14 cellular contexts compared by ENCODE assay signal in the genomic region with DNA sequence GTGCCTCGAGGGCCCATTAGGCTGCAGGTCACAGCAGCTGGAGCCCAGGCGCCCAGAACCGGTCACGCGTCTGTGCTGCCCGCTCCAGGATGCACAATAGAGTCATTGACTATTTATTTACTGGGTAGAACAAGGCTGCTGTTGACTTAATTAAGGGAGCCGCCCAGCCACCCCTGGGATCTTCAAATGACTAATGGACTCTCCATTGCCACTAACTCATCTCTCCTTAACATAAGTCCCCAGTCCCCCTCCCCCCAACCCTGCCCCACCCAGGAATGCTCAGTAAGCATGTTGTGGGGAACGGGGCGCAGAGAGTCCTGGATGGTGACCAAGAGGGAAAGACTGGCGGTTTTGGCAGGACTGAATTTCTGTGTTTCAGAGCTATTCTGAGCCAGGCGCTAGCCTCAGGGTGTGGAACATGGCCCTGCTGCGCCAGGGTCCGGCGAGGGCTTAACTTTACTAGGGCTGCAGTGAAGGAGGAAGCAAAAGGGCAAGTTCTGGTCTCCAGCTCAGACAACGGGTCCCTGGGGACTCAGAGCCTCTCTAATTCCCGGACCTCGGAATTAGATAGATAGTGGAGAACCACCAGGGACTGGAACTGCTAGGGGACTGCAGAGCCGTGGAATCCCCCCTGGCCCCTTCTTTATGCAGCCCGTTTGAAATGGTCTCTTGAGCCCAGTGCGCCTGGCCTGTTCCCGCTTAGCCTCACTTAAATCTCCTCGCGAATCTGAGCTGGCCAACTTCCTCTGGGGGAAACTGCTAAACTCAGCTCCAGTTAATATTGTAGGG. TPM values are rescaled to one million over a fixed set of nuclear protein-coding genes. Genes with fewer than 3 reads are reported as not detected.
A peak's percentile ranks its signal among the peaks of the same experiment; 100 is the strongest.
DNase-seq lines count a peak whose midpoint lies in the region; ATAC-seq and TF ChIP-seq lines count a peak whose summit lies in the region.
"Had no signal": no experiment of that assay in that cellular context is flagged by ENCODE, and none has a peak within 500 bp of the region (broad histone marks: within the 10 kb centered on the region; RNA-seq: fewer than 3 reads in every experiment).

No MANE protein-coding gene starts in this region.

- H3K9me3 ChIP-seq in heart left ventricle (no peaks in the 10 kb centered on the region), iPS-15b (ENCODE audit: control insufficient read depth, insufficient read depth, low read length) (no peaks in the 10 kb centered on the region)
- H3K9me3 ChIP-seq: adrenal gland, SJSA1 had no signal

- no peak overlapping the region for H3K27ac ChIP-seq in heart left ventricle
- H3K27ac ChIP-seq: adrenal gland; BLaER1 treated with 17β-estradiol and CSF1 and Interleukin-3, amounts not matched to agents 10 nM and 100 nM; SJSA1 had no signal

- H3K9me3 Mint-ChIP-seq in type B pancreatic cell, result no peaks in the 10 kb centered on the region
- peaks cover 6% of the 10 kb centered on the region for H3K9me3 Mint-ChIP-seq in natural killer cell treated with Interleukin-12 subunit alpha and Interleukin-12 subunit beta and Interleukin-15 and Interleukin-18, amount 100 ng/mL, for 72 hours

- no peak for TF ChIP-seq POLR2A in heart left ventricle (IDR thresholded peaks at IDR 0.05)

- no peaks in the 10 kb centered on the region for H3K36me3 Mint-ChIP-seq in type B pancreatic cell
- H3K36me3 Mint-ChIP-seq in natural killer cell treated with Interleukin-12 subunit alpha and Interleukin-12 subunit beta and Interleukin-15 and Interleukin-18, amount 100 ng/mL, for 72 hours, result no peaks in the 10 kb centered on the region

- TF ChIP-seq CTCF in heart left ventricle (IDR thresholded peaks at IDR 0.05), result no peak
- no peak for TF ChIP-seq CTCF in type B pancreatic cell (conservative IDR thresholded peaks at IDR 0.05)

- WGBS in heart left ventricle, 4 donors, result 7 to 14% (median 9%) methylated on average over 22 to 23 of the region's 23 CpGs

- DNase-seq in heart left ventricle, result no peak
- no peak for DNase-seq in Right ventricle myocardium inferior (ENCODE audit: missing footprints)
- peak; percentile 12 for DNase-seq in T1000 (lab: John Stamatoyannopoulos, UW)
- no peak for DNase-seq in type B pancreatic cell (ENCODE audit: extremely low spot score, unreplicated experiment)
- DNase-seq in natural killer cell treated with Interleukin-12 subunit alpha and Interleukin-12 subunit beta and Interleukin-15 and Interleukin-18, amount 100 ng/mL, for 72 hours (ENCODE audit: low spot score), result no peak
- no peak for DNase-seq in OCI-M2 (lab: John Stamatoyannopoulos, UW; ENCODE audit: unreplicated experiment)
- DNase-seq: activated CD4-positive, alpha-beta T cell treated with anti-CD3 and anti-CD28 coated beads, Interleukin-2, amount 50 U/mL, for 48 hours; adrenal gland; NCI-H1694 treated with DMSO at 0.1 percent for 48 hours had no signal

- H3K27me3 ChIP-seq in heart left ventricle (peaks cover 8 to 49% (median 28%) of the 10 kb centered on the region in 9 donors), iPS-15b (ENCODE audit: control insufficient read depth, insufficient read depth, low read length) (peaks cover 56% of the 10 kb centered on the region)

- ATAC-seq in heart left ventricle (peak in 2 of 4 donors; percentile 7 to 13), Right ventricle myocardium inferior (no peak), GM19467 (IDR thresholded peaks at IDR 0.05; ENCODE audit: unreplicated experiment) (no peak)
- ATAC-seq in natural killer cell treated with Interleukin-12 subunit alpha and Interleukin-12 subunit beta and Interleukin-15 and Interleukin-18, amount 100 ng/mL, for 72 hours, result no peak
- ATAC-seq: GM12878 had no signal

- H3K4me1 ChIP-seq in heart left ventricle (peaks cover 0 to 21% (median 1%) of the 10 kb centered on the region in 12 donors), iPS-15b (ENCODE audit: control insufficient read depth, insufficient read depth, low read length) (peaks cover 4% of the 10 kb centered on the region)
- H3K4me1 ChIP-seq: adrenal gland; BLaER1 treated with 17β-estradiol and CSF1 and Interleukin-3, amounts not matched to agents 10 nM and 100 nM had no signal

- no peak overlapping the region for H3K9ac ChIP-seq in iPS-15b (ENCODE audit: low read depth, low read length)
- H3K9ac ChIP-seq: BLaER1 treated with 17β-estradiol and CSF1 and Interleukin-3, amounts not matched to agents 10 nM and 100 nM had no signal

- H3K4me3 ChIP-seq in heart left ventricle (peak overlapping the region in 8 of 12 donors; percentile 36 to 54 (median 49)), iPS-15b (ENCODE audit: low read depth, low read length) (peak overlapping the region; percentile 63)
- H3K4me3 ChIP-seq: adrenal gland; BLaER1 treated with 17β-estradiol and CSF1 and Interleukin-3, amounts not matched to agents 10 nM and 100 nM; GM12878; SJSA1 had no signal

- peaks cover 15% of the 10 kb centered on the region for H3K4me1 Mint-ChIP-seq in type B pancreatic cell (ENCODE audit: unreplicated experiment)
- no peaks in the 10 kb centered on the region for H3K4me1 Mint-ChIP-seq in natural killer cell treated with Interleukin-12 subunit alpha and Interleukin-12 subunit beta and Interleukin-15 and Interleukin-18, amount 100 ng/mL, for 72 hours (ENCODE audit: low read depth in 2 of 2)

- H3K4me3 Mint-ChIP-seq in type B pancreatic cell, result peak overlapping the region; percentile 89
- H3K4me3 Mint-ChIP-seq in natural killer cell treated with Interleukin-12 subunit alpha and Interleukin-12 subunit beta and Interleukin-15 and Interleukin-18, amount 100 ng/mL, for 72 hours, result no peak overlapping the region

- peaks cover 89% of the 10 kb centered on the region for H3K27me3 Mint-ChIP-seq in type B pancreatic cell
- peaks cover 2 to 8% of the 10 kb centered on the region in 2 donors for H3K27me3 Mint-ChIP-seq in natural killer cell treated with Interleukin-12 subunit alpha and Interleukin-12 subunit beta and Interleukin-15 and Interleukin-18, amount 100 ng/mL, for 72 hours

- no peak overlapping the region for H3K27ac Mint-ChIP-seq in type B pancreatic cell
- H3K27ac Mint-ChIP-seq in natural killer cell treated with Interleukin-12 subunit alpha and Interleukin-12 subunit beta and Interleukin-15 and Interleukin-18, amount 100 ng/mL, for 72 hours, result no peak overlapping the region

- H3K36me3 ChIP-seq in heart left ventricle (no peaks in the 10 kb centered on the region), iPS-15b (ENCODE audit: control insufficient read depth, insufficient read depth, low read length) (no peaks in the 10 kb centered on the region)
- H3K36me3 ChIP-seq: adrenal gland; BLaER1 treated with 17β-estradiol and CSF1 and Interleukin-3, amounts not matched to agents 10 nM and 100 nM; SJSA1 had no signal

- intact Hi-C loops in heart left ventricle (cut with DNase I) (loop anchor here in 1 of 10 donors (10.0 kb wide), 1 partner anchor 353 kb away; no protein-coding TSS in a partner anchor), Right ventricle myocardium inferior (cut with DNase I) (loop anchor here (10.0 kb wide), 1 partner anchor 353 kb away; no protein-coding TSS in a partner anchor)

RNA-seq across cellular contexts. Expression of a gene that starts 1.5 kb away (rescaled TPM):
- total RNA-seq in heart left ventricle (1 to 10 TPM; 1.2 to 7.0 (median 5.1) TPM), Right ventricle myocardium inferior (2.7 TPM), type B pancreatic cell (ENCODE audit: low replicate concordance) (4.7 and 4.8 TPM in 2 replicates)
- polyA plus RNA-seq in heart left ventricle, result 1 to 10 TPM in 1 of 2 donors, under 1 TPM in 1; 0.33 to 3.4 TPM
- total RNA-seq in natural killer cell treated with Interleukin-12 subunit alpha and Interleukin-12 subunit beta and Interleukin-15 and Interleukin-18, amount 100 ng/mL, for 72 hours, result not detected
- total RNA-seq: GM12878 had no signal
- polyA plus RNA-seq: GM12878 had no signal
